Comparison of ENCODE assay signal across 9 cellular contexts in the genomic region with DNA sequence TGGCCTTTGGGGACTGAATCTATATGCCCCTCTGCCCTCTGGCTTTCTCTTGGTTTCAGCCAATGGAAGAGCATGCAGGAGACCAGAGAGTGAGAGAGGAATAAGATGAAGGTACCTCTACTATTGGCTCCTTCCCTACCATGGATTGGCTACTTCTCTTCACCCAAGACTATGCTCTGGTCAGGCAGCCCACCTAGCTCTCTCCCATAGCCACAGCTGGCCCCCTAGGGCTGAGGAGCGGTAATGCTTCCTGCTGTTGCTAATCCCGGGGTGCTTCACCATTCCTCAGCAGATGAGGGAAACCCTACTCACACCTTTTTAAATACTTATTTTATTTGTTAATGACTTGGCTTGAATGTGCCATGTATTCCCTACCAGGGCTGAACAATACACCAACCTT.
A peak's percentile ranks its signal among the peaks of the same experiment; 100 is the strongest.
DNase-seq lines count a peak whose midpoint lies in the region; ATAC-seq, FAIRE-seq and TF ChIP-seq lines count a peak whose summit lies in the region.
"Had no signal": no experiment of that assay in that cellular context is flagged by ENCODE, and none has a peak within 500 bp of the region (broad histone marks: within the 10 kb centered on the region; RNA-seq: fewer than 3 reads in every experiment).

No MANE protein-coding gene starts in this region.

- H4K20me1 ChIP-seq in K562 (replicated peaks; ENCODE audit: control insufficient read depth, insufficient read depth, low read length), result no peaks in the 10 kb centered on the region
- no peaks in the 10 kb centered on the region for H4K20me1 ChIP-seq in smooth muscle cell (ENCODE audit: low read depth)

- H3K27ac ChIP-seq in breast epithelium (no peak overlapping the region), K562 (ENCODE audit: extremely low read depth, low read depth, low read length) (no peak overlapping the region), smooth muscle cell (ENCODE audit: low read depth) (no peak overlapping the region)

- CTCF ChIA-PET in MCF 10A (lab: Yijun Ruan, JAX), result interaction anchor here (0.7 to 1.2 kb wide), 4 partner anchors 9 to 1744 kb away, joined by 3 to 5 read pairs (median 4); no protein-coding TSS in a partner anchor
- CTCF ChIA-PET in K562 (lab: Yijun Ruan, JAX; ENCODE audit: low intra/inter-chr PET ratio), result interaction anchor here (0.7 kb wide), 1 partner anchor 416 kb away, joined by 3 read pairs; no protein-coding TSS in a partner anchor

- H3K27me3 Mint-ChIP-seq in MCF 10A (ENCODE audit: insufficient read depth, unreplicated experiment), result no peaks in the 10 kb centered on the region

- H3K4me3 ChIP-seq in breast epithelium (no peak overlapping the region), K562 (no peak overlapping the region), smooth muscle cell (no peak overlapping the region)

- TF ChIP-seq EP300 in K562 (IDR thresholded peaks at IDR 0.05; ENCODE audit: low read length), result no peak

- no peak overlapping the region for H3K4me3 Mint-ChIP-seq in MCF 10A (ENCODE audit: unreplicated experiment)

- in situ Hi-C loops in K562 (cut with MboI), result no loop called here

- no peaks in the 10 kb centered on the region for H3K4me1 ChIP-seq in breast epithelium
- H3K4me1 ChIP-seq in K562 (replicated peaks in 1 of 2; ENCODE audit: control insufficient read depth in 2 of 2, insufficient read depth in 2 of 2, low read length in 2 of 2), result peaks cover 0 to 12% of the 10 kb centered on the region in 2 experiments; a peak in 2 of 5 replicates
- H3K4me1 ChIP-seq in smooth muscle cell (ENCODE audit: low read depth), result no peaks in the 10 kb centered on the region

- BruUV-seq in MCF 10A (replicated peaks; lab: Mats Ljungman, UMichigan) (no TSS peak), K562 (replicated peaks; lab: Mats Ljungman, UMichigan) (no TSS peak)

- FAIRE-seq in K562 (lab: Jason Lieb, UNC), result peak; percentile 70

- H3K9me3 Mint-ChIP-seq in MCF 10A (ENCODE audit: unreplicated experiment), result peaks cover 7% of the 10 kb centered on the region

- H3K79me2 ChIP-seq in K562 (ENCODE audit: control insufficient read depth, insufficient read depth, low read length), result no peaks in the 10 kb centered on the region
- H3K79me2 ChIP-seq in smooth muscle cell (ENCODE audit: low read depth), result no peaks in the 10 kb centered on the region

- H3K9me3 ChIP-seq in breast epithelium, result no peaks in the 10 kb centered on the region
- H3K9me3 ChIP-seq in K562 (replicated peaks; ENCODE audit: control insufficient read depth, insufficient read depth, low read depth, low read length), result no peaks in the 10 kb centered on the region
- H3K9me3 ChIP-seq in smooth muscle cell (replicated peaks; ENCODE audit: low read depth), result no peaks in the 10 kb centered on the region

- TF ChIP-seq POLR2A in breast epithelium (IDR thresholded peaks at IDR 0.05), result no peak
- TF ChIP-seq POLR2A in K562 (conservative IDR thresholded peaks at IDR 0.05), result no peak

- intact Hi-C loops in MCF 10A (cut with micrococcal nuclease) (no loop called here), breast epithelium (cut with DNase I; ENCODE audit: low total_unique reads) (no loop called here), K562 (cut with micrococcal nuclease) (loop anchor here (1.0 to 2.0 kb wide), 2 partner anchors 41 to 78 kb away; no protein-coding TSS in a partner anchor), cardiac septum (cut with DNase I) (no loop called here)

- POLR2A ChIA-PET in MCF 10A (lab: Yijun Ruan, JAX), result no interaction called here
- POLR2A ChIA-PET in K562 (lab: Yijun Ruan, JAX), result interaction anchor here (0.6 kb wide), 1 partner anchor 38 kb away, joined by 3 read pairs; no protein-coding TSS in a partner anchor

- H3K27ac Mint-ChIP-seq in MCF 10A (ENCODE audit: low read depth, unreplicated experiment), result no peak overlapping the region

- peaks cover 20% of the 10 kb centered on the region for H3K4me1 Mint-ChIP-seq in MCF 10A (ENCODE audit: insufficient read depth, unreplicated experiment)

- H3K36me3 ChIP-seq in breast epithelium (no peaks in the 10 kb centered on the region), K562 (ENCODE audit: control insufficient read depth, insufficient read depth, low read length) (no peaks in the 10 kb centered on the region), smooth muscle cell (ENCODE audit: low read depth) (no peaks in the 10 kb centered on the region)

- TF ChIP-seq RAD21 in K562 (CRISPR knock-in tag; conservative IDR thresholded peaks at IDR 0.05 in 1 of 2, IDR thresholded peaks at IDR 0.05 in 1 of 2), result peak; percentile 32 to 73

- no peak overlapping the region for H3K4me2 ChIP-seq in K562 (ENCODE audit: insufficient read depth, low read length)
- H3K4me2 ChIP-seq in smooth muscle cell, result no peak overlapping the region

- no peaks in the 10 kb centered on the region for H3K36me3 Mint-ChIP-seq in MCF 10A (ENCODE audit: insufficient read depth, unreplicated experiment)

- 30% methylated on average over 2 of the region's 2 CpGs for WGBS in K562 (ENCODE audit: insufficient coverage, low coverage, missing lambda C conversion rate)
- WGBS in smooth muscle cell (ENCODE audit: low lambda C conversion rate), result 94% methylated on average over 2 of the region's 2 CpGs

- H2AFZ ChIP-seq in K562 (ENCODE audit: low read depth, low read length), result no peak overlapping the region
- H2AFZ ChIP-seq in smooth muscle cell (ENCODE audit: low read depth), result peak overlapping the region; percentile 45

- H3K27me3 ChIP-seq in breast epithelium, result no peaks in the 10 kb centered on the region
- H3K27me3 ChIP-seq in K562 (ENCODE audit: control insufficient read depth in 2 of 2, insufficient read depth in 2 of 2, low read length in 2 of 2), result no peaks in the 10 kb centered on the region
- no peaks in the 10 kb centered on the region for H3K27me3 ChIP-seq in smooth muscle cell (ENCODE audit: low read depth)

- H3K9ac ChIP-seq in K562 (ENCODE audit: insufficient read depth in 1 of 2, low read depth in 2 of 2, low read length in 2 of 2) (no peak overlapping the region), smooth muscle cell (ENCODE audit: low read depth) (no peak overlapping the region)

- DNase-seq in MCF 10A (ENCODE audit: unreplicated experiment) (peak; percentile 34), breast epithelium (ENCODE audit: low spot score in 2 of 2) (no peak), K562 (ENCODE audit: extremely low read depth in 1 of 4, low spot score in 3 of 4) (peak; percentile 32 to 60 (median 38)), smooth muscle cell (lab: John Stamatoyannopoulos, UW; ENCODE audit: unreplicated experiment) (no peak), cardiac septum (ENCODE audit: low spot score) (no peak)
- DNase-seq: NCI-H187 had no signal

- H3K9me1 ChIP-seq in K562 (ENCODE audit: control insufficient read depth, insufficient read depth, low read length), result no peaks in the 10 kb centered on the region

- TF ChIP-seq CTCF in MCF 10A (IDR thresholded peaks at IDR 0.05; ENCODE audit: unreplicated experiment) (peak; percentile 30), breast epithelium (IDR thresholded peaks at IDR 0.05) (no peak), K562 (IDR thresholded peaks at IDR 0.05 in 2 of 3, conservative IDR thresholded peaks at IDR 0.05 in 1 of 3; ENCODE audit: insufficient read depth in 2 of 3, low read depth in 1 of 3, low read length in 3 of 3) (peak; percentile 56 to 66 (median 65)), smooth muscle cell (IDR thresholded peaks at IDR 0.05; ENCODE audit: borderline replicate concordance, insufficient read depth, poor library complexity, severe bottlenecking) (peak; percentile 20)

- ATAC-seq in HG03565 (IDR thresholded peaks at IDR 0.05; ENCODE audit: unreplicated experiment) (peak; percentile 60), K562 (peak; percentile 97), HG03045 (IDR thresholded peaks at IDR 0.05; ENCODE audit: unreplicated experiment) (no peak), esophagus mucosa (no peak)

- H3F3A ChIP-seq in smooth muscle cell (ENCODE audit: low read depth), result no peaks in the 10 kb centered on the region

TF ChIP-seq in K562, 482 proteins besides CTCF, POLR2A, EP300 and RAD21 (continues in another document):
- TF ChIP-seq TOE1 (IDR thresholded peaks at IDR 0.05; ENCODE audit: borderline replicate concordance) (no peak), TOE1 (CRISPR knock-in tag; IDR thresholded peaks at IDR 0.05; ENCODE audit: borderline replicate concordance, low read depth) (no peak), DMBX1 (CRISPR knock-in tag; IDR thresholded peaks at IDR 0.05; ENCODE audit: borderline replicate concordance) (peak; percentile 76; the same call in 1 of the 2 replicates), BRF1 (IDR thresholded peaks at IDR 0.05; ENCODE audit: borderline replicate concordance, extremely low read depth, insufficient read length) (no peak), FOSL1 (tag; conservative IDR thresholded peaks at IDR 0.05) (no peak)
- TF ChIP-seq, protein P1, sequence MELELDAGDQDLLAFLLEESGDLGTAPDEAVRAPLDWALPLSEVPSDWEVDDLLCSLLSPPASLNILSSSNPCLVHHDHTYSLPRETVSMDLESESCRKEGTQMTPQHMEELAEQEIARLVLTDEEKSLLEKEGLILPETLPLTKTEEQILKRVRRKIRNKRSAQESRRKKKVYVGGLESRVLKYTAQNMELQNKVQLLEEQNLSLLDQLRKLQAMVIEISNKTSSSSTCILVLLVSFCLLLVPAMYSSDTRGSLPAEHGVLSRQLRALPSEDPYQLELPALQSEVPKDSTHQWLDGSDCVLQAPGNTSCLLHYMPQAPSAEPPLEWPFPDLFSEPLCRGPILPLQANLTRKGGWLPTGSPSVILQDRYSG (tag; conservative IDR thresholded peaks at IDR 0.05; ENCODE audit: low read depth), result no peak

Comparison
In these comparisons a context has a peak if more than half of its experiments do, and no peak if none do; other contexts are left out.
1. DNase-seq: peak in MCF 10A (single experiment) and K562 (4 of 4); none in breast epithelium (0 of 2), smooth muscle cell (single experiment) and cardiac septum (single experiment).
2. CTCF ChIP-seq: peak in MCF 10A (single experiment), K562 (3 of 3) and smooth muscle cell (single experiment); none in breast epithelium (0 of 3).
3. ATAC-seq: peak in HG03565 (single experiment) and K562 (single experiment); none in HG03045 (single experiment) and esophagus mucosa (single experiment).